1 cellular context compared by ENCODE assay signal in genomic region chr3:128069271-128069670, GRCh38.
TF ChIP-seq lines count a peak whose summit lies in the region.

No MANE protein-coding gene starts in this region.

TF ChIP-seq in GM12878, 131 proteins besides CTCF, POLR2A, EP300 and RAD21:
- TF ChIP-seq CHD1 (IDR thresholded peaks at IDR 0.05; ENCODE audit: low read depth, low read length) (no peak), SIX5 (IDR thresholded peaks at IDR 0.05; ENCODE audit: low read depth, low read length, severe bottlenecking) (no peak), BCL3 (IDR thresholded peaks at IDR 0.05; ENCODE audit: borderline replicate concordance, insufficient read depth, low read depth, low read length, poor library complexity, severe bottlenecking) (no peak), MXI1 (IDR thresholded peaks at IDR 0.05; ENCODE audit: low read depth, low read length) (no peak), ATF2 (IDR thresholded peaks at IDR 0.05; ENCODE audit: low read length) (no peak), MTA2 (IDR thresholded peaks at IDR 0.05; ENCODE audit: low read depth) (no peak), ELK1 (IDR thresholded peaks at IDR 0.05; ENCODE audit: low read depth, low read length) (no peak), DPF2 (IDR thresholded peaks at IDR 0.05) (no peak), REST (IDR thresholded peaks at IDR 0.05; ENCODE audit: low read depth, low read length) (no peak), CBX3 (IDR thresholded peaks at IDR 0.05; ENCODE audit: borderline replicate concordance, low read depth) (no peak), RELB (IDR thresholded peaks at IDR 0.05; ENCODE audit: low read depth) (no peak), ZNF274 (IDR thresholded peaks at IDR 0.05; ENCODE audit: insufficient read depth, insufficient read length) (no peak), BMI1 (IDR thresholded peaks at IDR 0.05; ENCODE audit: borderline replicate concordance) (no peak), KDM1A (IDR thresholded peaks at IDR 0.05; ENCODE audit: borderline replicate concordance) (no peak)
